ENCODE assay signal across 38 cellular contexts in the genomic region with DNA sequence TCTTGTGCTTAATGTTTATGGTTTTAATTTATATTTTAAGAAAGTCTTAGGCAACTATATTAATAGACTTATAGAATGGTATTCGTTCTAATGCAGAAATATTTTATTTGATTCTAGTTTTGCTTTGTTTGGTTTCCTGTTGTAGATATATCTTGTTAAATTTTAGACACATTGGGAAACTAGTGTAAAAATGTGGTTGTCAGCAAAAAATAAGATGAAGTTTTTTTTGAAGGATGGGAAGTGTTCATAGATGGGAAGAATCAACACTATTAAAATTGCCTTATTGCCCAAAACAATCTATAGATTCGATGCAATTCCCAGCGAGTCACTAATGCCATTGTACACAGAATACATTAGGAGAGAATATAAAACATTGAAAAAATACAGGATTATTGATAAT.
"Had no signal": no experiment of that assay in that cellular context is flagged by ENCODE, and none has a peak within 500 bp of the region (broad histone marks: within the 10 kb centered on the region; RNA-seq: fewer than 3 reads in every experiment).

No MANE protein-coding gene starts in this region.

- H3K9me3 ChIP-seq: adrenal gland, ascending aorta, body of pancreas, breast epithelium had no signal

- ATAC-seq: activated naive CD4-positive, alpha-beta T cell treated with anti-CD3 and anti-CD28 coated beads, Interleukin-2, amount 50 U/mL, for 72 hours; activated naive CD8-positive, alpha-beta T cell treated with anti-CD3 and anti-CD28 coated beads, Interleukin-2, amount 50 U/mL, for 24 hours; activated T-cell treated with anti-CD3 and anti-CD28 coated beads, Interleukin-2, amount 50 U/mL, for 4 hours; activated T-cell treated with anti-CD3 and anti-CD28 coated beads, Interleukin-2, amount 50 U/mL, for 72 hours; activated T-helper 17 cell treated with anti-CD3 and anti-CD28 coated beads, Interleukin-2, amount 50 U/mL, for 72 hours; body of pancreas had no signal

- H3K4me1 ChIP-seq: adrenal gland, ascending aorta, body of pancreas, breast epithelium had no signal

- H3K4me3 ChIP-seq: adrenal gland, ascending aorta, body of pancreas, breast epithelium, cardiac muscle cell had no signal

- H3K27ac Mint-ChIP-seq: activated naive CD4-positive, alpha-beta T cell treated with anti-CD3 and anti-CD28 coated beads for 36 hours; activated naive CD4-positive, alpha-beta T cell treated with anti-CD3 and anti-CD28 coated beads, Interleukin-2, amount 10 ng/mL, durations not matched to agents 7 days and 5 days; activated naive CD4-positive, alpha-beta T cell treated with anti-CD3 and anti-CD28 coated beads, Interleukin-2, amount 50 U/mL, for 24 hours; activated naive CD4-positive, alpha-beta T cell treated with anti-CD3 and anti-CD28 coated beads, Interleukin-2, amount 50 U/mL, for 72 hours; activated naive CD8-positive, alpha-beta T cell; activated naive CD8-positive, alpha-beta T cell treated with anti-CD3 and anti-CD28 coated beads for 36 hours; activated naive CD8-positive, alpha-beta T cell treated with anti-CD3 and anti-CD28 coated beads, Interleukin-2, amount 10 ng/mL, durations not matched to agents 7 days and 5 days; activated naive CD8-positive, alpha-beta T cell treated with anti-CD3 and anti-CD28 coated beads, Interleukin-2, amount 50 U/mL, for 24 hours; activated T-cell treated with anti-CD3 and anti-CD28 coated beads, Interleukin-2, amount 50 U/mL, for 24 hours; activated T-cell treated with anti-CD3 and anti-CD28 coated beads, Interleukin-2, amount 50 U/mL, for 72 hours; activated T-helper 1 cell treated with anti-CD3 and anti-CD28 coated beads, Interleukin-12 subunit alpha, Interleukin-12 subunit beta, Interleukin-2, Interleukin-4 antibody, amounts not matched to agents 30 ng/mL and 10 ng/mL and 1 ng/mL, durations not matched to agents 14 hours and 24 hours and 36 hours; activated T-helper 17 cell treated with anti-CD3 and anti-CD28 coated beads, Interleukin-2, amount 50 U/mL, for 72 hours; activated T-helper 2 cell treated with anti-CD3 and anti-CD28 coated beads, Interferon-gamma antibody, Interleukin-2, Interleukin-4, amounts not matched to agents 10 μg/mL and 5 μg/mL and 100 μg/mL, durations not matched to agents 14 hours and 24 hours and 36 hours; brain had no signal

- H3K27me3 ChIP-seq: adrenal gland, ascending aorta, body of pancreas, brain microvascular endothelial cell, breast epithelium, cardiac muscle cell had no signal

- H3K27ac ChIP-seq: adrenal gland, ascending aorta, body of pancreas, brain microvascular endothelial cell, breast epithelium, cardiac muscle cell had no signal

- H3K9me3 Mint-ChIP-seq: brain had no signal

- H3K4me1 Mint-ChIP-seq: activated naive CD4-positive, alpha-beta T cell treated with anti-CD3 and anti-CD28 coated beads, Interleukin-2, amount 10 ng/mL, durations not matched to agents 7 days and 5 days; activated naive CD4-positive, alpha-beta T cell treated with anti-CD3 and anti-CD28 coated beads, Interleukin-2, amount 50 U/mL, for 24 hours; activated naive CD8-positive, alpha-beta T cell treated with anti-CD3 and anti-CD28 coated beads for 36 hours; activated naive CD8-positive, alpha-beta T cell treated with anti-CD3 and anti-CD28 coated beads, Interleukin-2, amount 10 ng/mL, durations not matched to agents 7 days and 5 days; activated naive CD8-positive, alpha-beta T cell treated with anti-CD3 and anti-CD28 coated beads, Interleukin-2, amount 50 U/mL, for 24 hours; activated T-helper 17 cell treated with anti-CD3 and anti-CD28 coated beads, Interleukin-2, amount 50 U/mL, for 72 hours; brain; central memory CD8-positive, alpha-beta T cell had no signal

- H3K36me3 Mint-ChIP-seq: activated naive CD4-positive, alpha-beta T cell treated with anti-CD3 and anti-CD28 coated beads, Interleukin-2, amount 10 ng/mL, durations not matched to agents 7 days and 5 days; activated naive CD4-positive, alpha-beta T cell treated with anti-CD3 and anti-CD28 coated beads, Interleukin-2, amount 50 U/mL, for 24 hours; activated naive CD8-positive, alpha-beta T cell; activated naive CD8-positive, alpha-beta T cell treated with anti-CD3 and anti-CD28 coated beads for 36 hours; activated naive CD8-positive, alpha-beta T cell treated with anti-CD3 and anti-CD28 coated beads, Interleukin-2, amount 10 ng/mL, durations not matched to agents 7 days and 5 days; brain had no signal

- FAIRE-seq: astrocyte had no signal

- DNase-seq: activated effector memory CD4-positive, alpha-beta T cell treated with anti-CD3 and anti-CD28 coated beads, Interleukin-2, amount 50 U/mL, for 16 hours; activated effector memory CD4-positive, alpha-beta T cell treated with Interleukin-2 at 50 U/mL for 16 hours; activated gamma-delta T cell; activated gamma-delta T cell treated with Interleukin-2 at 50 U/mL for 16 hours; activated naive CD4-positive, alpha-beta T cell; activated naive CD4-positive, alpha-beta T cell treated with anti-CD3 and anti-CD28 coated beads for 36 hours; activated naive CD4-positive, alpha-beta T cell treated with anti-CD3 and anti-CD28 coated beads, Interleukin-2, amount 10 ng/mL, durations not matched to agents 7 days and 5 days; activated naive CD4-positive, alpha-beta T cell treated with anti-CD3 and anti-CD28 coated beads, Interleukin-2, amount 50 U/mL, for 16 hours; activated naive CD4-positive, alpha-beta T cell treated with Interleukin-2 at 50 U/mL for 16 hours; activated naive CD8-positive, alpha-beta T cell treated with anti-CD3 and anti-CD28 coated beads for 36 hours; activated naive CD8-positive, alpha-beta T cell treated with anti-CD3 and anti-CD28 coated beads, Interleukin-2, amount 10 ng/mL, durations not matched to agents 7 days and 5 days; activated naive CD8-positive, alpha-beta T cell treated with anti-CD3 and anti-CD28 coated beads, Interleukin-2, amount 50 U/mL, for 24 hours; activated T-cell treated with anti-CD3 and anti-CD28 coated beads, Interleukin-2, amount 50 U/mL, for 24 hours; activated T-cell treated with anti-CD3 and anti-CD28 coated beads, Interleukin-2, amount 50 U/mL, for 4 hours; activated T-cell treated with anti-CD3 and anti-CD28 coated beads, Interleukin-2, amount 50 U/mL, for 48 hours; activated T-cell treated with anti-CD3 and anti-CD28 coated beads, Interleukin-2, amount 50 U/mL, for 72 hours; adrenal gland; amniotic stem cell; amygdala; anterior cingulate cortex; aorta; body of pancreas; brain microvascular endothelial cell; caudate nucleus; central memory CD4-positive, alpha-beta T cell; cerebellar nuclear complex had no signal

- H3K36me3 ChIP-seq: adrenal gland, ascending aorta, brain microvascular endothelial cell, breast epithelium, cardiac muscle cell had no signal

- H3K4me3 Mint-ChIP-seq: activated naive CD4-positive, alpha-beta T cell treated with anti-CD3 and anti-CD28 coated beads for 36 hours; activated naive CD4-positive, alpha-beta T cell treated with anti-CD3 and anti-CD28 coated beads, Interleukin-2, amount 10 ng/mL, durations not matched to agents 7 days and 5 days; activated naive CD4-positive, alpha-beta T cell treated with anti-CD3 and anti-CD28 coated beads, Interleukin-2, amount 50 U/mL, for 24 hours; activated naive CD8-positive, alpha-beta T cell; activated naive CD8-positive, alpha-beta T cell treated with anti-CD3 and anti-CD28 coated beads for 36 hours; activated naive CD8-positive, alpha-beta T cell treated with anti-CD3 and anti-CD28 coated beads, Interleukin-2, amount 10 ng/mL, durations not matched to agents 7 days and 5 days; activated naive CD8-positive, alpha-beta T cell treated with anti-CD3 and anti-CD28 coated beads, Interleukin-2, amount 50 U/mL, for 24 hours; activated T-cell treated with anti-CD3 and anti-CD28 coated beads, Interleukin-2, amount 50 U/mL, for 24 hours; activated T-cell treated with anti-CD3 and anti-CD28 coated beads, Interleukin-2, amount 50 U/mL, for 4 hours; activated T-cell treated with anti-CD3 and anti-CD28 coated beads, Interleukin-2, amount 50 U/mL, for 72 hours; activated T-helper 1 cell treated with anti-CD3 and anti-CD28 coated beads, Interleukin-12 subunit alpha, Interleukin-12 subunit beta, Interleukin-2, Interleukin-4 antibody, amounts not matched to agents 30 ng/mL and 10 ng/mL and 1 ng/mL, durations not matched to agents 14 hours and 24 hours and 36 hours; activated T-helper 17 cell treated with anti-CD3 and anti-CD28 coated beads, Interleukin-2, amount 50 U/mL, for 72 hours; brain; central memory CD8-positive, alpha-beta T cell had no signal

- H3K27me3 Mint-ChIP-seq: activated naive CD4-positive, alpha-beta T cell treated with anti-CD3 and anti-CD28 coated beads, Interleukin-2, amount 10 ng/mL, durations not matched to agents 7 days and 5 days; activated naive CD4-positive, alpha-beta T cell treated with anti-CD3 and anti-CD28 coated beads, Interleukin-2, amount 50 U/mL, for 24 hours; activated naive CD8-positive, alpha-beta T cell; activated naive CD8-positive, alpha-beta T cell treated with anti-CD3 and anti-CD28 coated beads for 36 hours; activated naive CD8-positive, alpha-beta T cell treated with anti-CD3 and anti-CD28 coated beads, Interleukin-2, amount 10 ng/mL, durations not matched to agents 7 days and 5 days; activated naive CD8-positive, alpha-beta T cell treated with anti-CD3 and anti-CD28 coated beads, Interleukin-2, amount 50 U/mL, for 24 hours; activated T-cell treated with anti-CD3 and anti-CD28 coated beads, Interleukin-2, amount 50 U/mL, for 24 hours; activated T-helper 17 cell treated with anti-CD3 and anti-CD28 coated beads, Interleukin-2, amount 50 U/mL, for 72 hours; brain; central memory CD8-positive, alpha-beta T cell had no signal
